In genomic region chr16:23155445-23156049, GRCh38 we compare ENCODE assay signal across 11 cellular contexts. TPM values are rescaled to one million over a fixed set of nuclear protein-coding genes. Genes with fewer than 3 reads are reported as not detected.
DNase-seq lines count a peak whose midpoint lies in the region; ATAC-seq and TF ChIP-seq lines count a peak whose summit lies in the region.
"Had no signal": no experiment of that assay in that cellular context is flagged by ENCODE, and none has a peak within 500 bp of the region (broad histone marks: within the 10 kb centered on the region; RNA-seq: fewer than 3 reads in every experiment).

No MANE protein-coding gene starts in this region.

- no peak overlapping the region for H3K4me3 Mint-ChIP-seq in activated CD4-positive, alpha-beta T cell treated with anti-CD3 and anti-CD28 coated beads for 36 hours
- no peak overlapping the region for H3K4me3 Mint-ChIP-seq in activated CD8-positive, alpha-beta memory T cell treated with anti-CD3 and anti-CD28 coated beads, Interleukin-2, amount 10 ng/mL, durations not matched to agents 7 days and 5 days

- ATAC-seq in activated CD4-positive, alpha-beta T cell treated with anti-CD3 and anti-CD28 coated beads for 36 hours = peak; percentile 60
- peak; percentile 24; the same call in 1 of the 2 replicates for ATAC-seq in PC-3
- ATAC-seq in activated CD8-positive, alpha-beta memory T cell treated with anti-CD3 and anti-CD28 coated beads, Interleukin-2, amount 10 ng/mL, durations not matched to agents 7 days and 5 days = no peak

- no peak overlapping the region for H3K27ac ChIP-seq in PC-3 (ENCODE audit: low read length)
- H3K27ac ChIP-seq: PC-9 had no signal

- no peak overlapping the region for H3K4me3 ChIP-seq in PC-3 (ENCODE audit: low read length)
- H3K4me3 ChIP-seq: PC-9 had no signal

- no peak overlapping the region for H3K27ac Mint-ChIP-seq in activated CD4-positive, alpha-beta T cell treated with anti-CD3 and anti-CD28 coated beads for 36 hours
- H3K27ac Mint-ChIP-seq in activated CD8-positive, alpha-beta memory T cell treated with anti-CD3 and anti-CD28 coated beads, Interleukin-2, amount 10 ng/mL, durations not matched to agents 7 days and 5 days = no peak overlapping the region

- no peaks in the 10 kb centered on the region for H3K4me1 ChIP-seq in PC-3 (ENCODE audit: insufficient read depth, low read length)

- intact Hi-C loops in activated CD4-positive, alpha-beta T cell treated with anti-CD3 and anti-CD28 coated beads for 36 hours (cut with DNase I, micrococcal nuclease) = no loop called here
- intact Hi-C loops in PC-3 (cut with micrococcal nuclease) = no loop called here

- TF ChIP-seq CTCF in PC-3 (conservative IDR thresholded peaks at IDR 0.05; ENCODE audit: low read depth, low read length) = peak; percentile 61

- H3K36me3 ChIP-seq in PC-3 (ENCODE audit: low read depth, low read length) = no peaks in the 10 kb centered on the region

- H3K79me2 ChIP-seq in PC-3 (ENCODE audit: low read length) = no peaks in the 10 kb centered on the region

- H3K9me2 ChIP-seq in PC-3 (replicated peaks; ENCODE audit: low read length) = no peaks in the 10 kb centered on the region

- CTCF ChIA-PET in activated CD4-positive, alpha-beta T cell treated with anti-CD3 and anti-CD28 coated beads for 36 hours (lab: Charles Lee) = interaction anchor here (0.6 to 0.8 kb wide), 2 partner anchors 114 to 295 kb away, joined by 3 read pairs; no protein-coding TSS in a partner anchor
- CTCF ChIA-PET in PC-3 (lab: Charles Lee) = no interaction called here
- CTCF ChIA-PET in activated CD8-positive, alpha-beta memory T cell treated with anti-CD3 and anti-CD28 coated beads, Interleukin-2, amount 10 ng/mL, durations not matched to agents 7 days and 5 days (lab: Charles Lee) = no interaction called here

- H3K9me3 Mint-ChIP-seq in activated CD4-positive, alpha-beta T cell treated with anti-CD3 and anti-CD28 coated beads for 36 hours (ENCODE audit: low read depth) = no peaks in the 10 kb centered on the region
- H3K9me3 Mint-ChIP-seq in activated CD8-positive, alpha-beta memory T cell treated with anti-CD3 and anti-CD28 coated beads, Interleukin-2, amount 10 ng/mL, durations not matched to agents 7 days and 5 days (ENCODE audit: low read depth) = no peaks in the 10 kb centered on the region

- POLR2A ChIA-PET in activated CD4-positive, alpha-beta T cell treated with anti-CD3 and anti-CD28 coated beads for 36 hours (lab: Charles Lee) = no interaction called here
- POLR2A ChIA-PET in PC-3 (lab: Charles Lee; ENCODE audit: unreplicated experiment) = no interaction called here

- TF ChIP-seq POLR2A in erythroblast (IDR thresholded peaks at IDR 0.05; ENCODE audit: low read length) = no peak

- no peaks in the 10 kb centered on the region for H3K27me3 ChIP-seq in PC-3 (ENCODE audit: low read length)

- no peaks in the 10 kb centered on the region for H3K36me3 Mint-ChIP-seq in activated CD4-positive, alpha-beta T cell treated with anti-CD3 and anti-CD28 coated beads for 36 hours (ENCODE audit: low read depth)
- no peaks in the 10 kb centered on the region for H3K36me3 Mint-ChIP-seq in activated CD8-positive, alpha-beta memory T cell treated with anti-CD3 and anti-CD28 coated beads, Interleukin-2, amount 10 ng/mL, durations not matched to agents 7 days and 5 days

- no TSS peak for BruUV-seq in PC-3 (replicated peaks; lab: Mats Ljungman, UMichigan)

- H4K20me1 ChIP-seq in PC-3 (ENCODE audit: low read length) = no peaks in the 10 kb centered on the region

- no peaks in the 10 kb centered on the region for H3F3A ChIP-seq in PC-3 (ENCODE audit: low read length, unreplicated experiment)

- H3K9ac ChIP-seq in PC-3 (ENCODE audit: low read length) = no peak overlapping the region

- no peaks in the 10 kb centered on the region for H3K9me3 ChIP-seq in PC-3 (ENCODE audit: low read length)

- DNase-seq in activated CD4-positive, alpha-beta T cell treated with anti-CD3 and anti-CD28 coated beads for 36 hours = peak; percentile 25
- no peak for DNase-seq in activated CD4-positive, alpha-beta T cell treated with anti-CD3 and anti-CD28 coated beads, Interleukin-2, amount 50 U/mL, for 48 hours
- peak; percentile 37 for DNase-seq in PC-3
- DNase-seq in erythroblast (lab: John Stamatoyannopoulos, UW) = peak; percentile 14 to 28
- DNase-seq in stimulated activated CD8-positive, alpha-beta memory T cell treated with anti-CD3 and anti-CD28 coated beads, Interleukin-4, amount 100 ng/mL, for 48 hours = peak; percentile 29
- no peak for DNase-seq in NCI-H128 (lab: John Stamatoyannopoulos, UW; ENCODE audit: unreplicated experiment)
- DNase-seq in activated CD8-positive, alpha-beta memory T cell treated with anti-CD3 and anti-CD28 coated beads, Interleukin-2, amount 10 ng/mL, durations not matched to agents 7 days and 5 days = no peak
- no peak for DNase-seq in hepatic stellate cell (ENCODE audit: low spot score)
- DNase-seq: activated T-cell treated with anti-CD3 and anti-CD28 coated beads, Interleukin-2, amount 50 U/mL, for 1 hour; PC-9 had no signal

- H3K4me1 Mint-ChIP-seq in activated CD4-positive, alpha-beta T cell treated with anti-CD3 and anti-CD28 coated beads for 36 hours = peaks cover 7% of the 10 kb centered on the region
- H3K4me1 Mint-ChIP-seq in activated CD8-positive, alpha-beta memory T cell treated with anti-CD3 and anti-CD28 coated beads, Interleukin-2, amount 10 ng/mL, durations not matched to agents 7 days and 5 days = peaks cover 12% of the 10 kb centered on the region

- H3K27me3 Mint-ChIP-seq in activated CD4-positive, alpha-beta T cell treated with anti-CD3 and anti-CD28 coated beads for 36 hours = peaks cover 7% of the 10 kb centered on the region
- H3K27me3 Mint-ChIP-seq in activated CD8-positive, alpha-beta memory T cell treated with anti-CD3 and anti-CD28 coated beads, Interleukin-2, amount 10 ng/mL, durations not matched to agents 7 days and 5 days = peaks cover 30% of the 10 kb centered on the region

- H2AFZ ChIP-seq in PC-3 (ENCODE audit: low read length) = peak overlapping the region; percentile 53; the same call in 1 of the 2 replicates
- H2AFZ ChIP-seq: PC-9 had no signal

- H3K4me2 ChIP-seq in PC-3 (ENCODE audit: low read length) = no peak overlapping the region
- H3K4me2 ChIP-seq: PC-9 had no signal

RNA-seq across cellular contexts. Expression of gene USP31, which starts 6.3 kb away (rescaled TPM):
- total RNA-seq in activated CD4-positive, alpha-beta T cell treated with anti-CD3 and anti-CD28 coated beads for 36 hours = 1 to 10 TPM; 5.3 to 5.9 TPM
- 6.7 and 7.8 TPM in 2 replicates for total RNA-seq in PC-3 (2014; rRNA removed)
- 1 to 10 TPM; 7.0 to 7.1 TPM for total RNA-seq in activated CD8-positive, alpha-beta memory T cell treated with anti-CD3 and anti-CD28 coated beads, Interleukin-2, amount 10 ng/mL, durations not matched to agents 7 days and 5 days

RNA-seq across cellular contexts. Expression of gene SCNN1G, which starts 27.0 kb away (rescaled TPM):
- not detected for total RNA-seq in activated CD4-positive, alpha-beta T cell treated with anti-CD3 and anti-CD28 coated beads for 36 hours
- total RNA-seq in PC-3 (2014; rRNA removed) = 4.5 and 6.3 TPM in 2 replicates
- not detected for total RNA-seq in activated CD8-positive, alpha-beta memory T cell treated with anti-CD3 and anti-CD28 coated beads, Interleukin-2, amount 10 ng/mL, durations not matched to agents 7 days and 5 days
- total RNA-seq: glomerular endothelial cell, PC-9 had no signal

Comparison
In these comparisons a context has a peak if more than half of its experiments do, and no peak if none do; other contexts are left out.
1. DNase-seq: peak in activated CD4-positive, alpha-beta T cell treated with anti-CD3 and anti-CD28 coated beads for 36 hours (single experiment), PC-3 (single experiment), erythroblast (2 of 2) and stimulated activated CD8-positive, alpha-beta memory T cell treated with anti-CD3 and anti-CD28 coated beads, Interleukin-4, amount 100 ng/mL, for 48 hours (single experiment); none in activated CD4-positive, alpha-beta T cell treated with anti-CD3 and anti-CD28 coated beads, Interleukin-2, amount 50 U/mL, for 48 hours (0 of 2), NCI-H128 (single experiment), activated CD8-positive, alpha-beta memory T cell treated with anti-CD3 and anti-CD28 coated beads, Interleukin-2, amount 10 ng/mL, durations not matched to agents 7 days and 5 days (single experiment) and hepatic stellate cell (single experiment).